ENCODE assay signal across 11 cellular contexts in genomic region chrX:10010686-10011085, GRCh38. TPM values are rescaled to one million over a fixed set of nuclear protein-coding genes. Genes with fewer than 3 reads are reported as not detected.
A peak's percentile ranks its signal among the peaks of the same experiment; 100 is the strongest.
DNase-seq lines count a peak whose midpoint lies in the region; ATAC-seq and TF ChIP-seq lines count a peak whose summit lies in the region.
"Had no signal": no experiment of that assay in that cellular context is flagged by ENCODE, and none has a peak within 500 bp of the region (broad histone marks: within the 10 kb centered on the region; RNA-seq: fewer than 3 reads in every experiment).

No MANE protein-coding gene starts in this region.

- H3K27me3 ChIP-seq in heart left ventricle (peaks cover 0 to 21% (median 0%) of the 10 kb centered on the region in 9 donors), SJSA1 (replicated peaks) (no peaks in the 10 kb centered on the region), transverse colon (no peaks in the 10 kb centered on the region)

- intact Hi-C loops in heart left ventricle (cut with DNase I) (loop anchor here in 5 of 10 donors (5.0 kb wide), 3 partner anchors 97 to 107 kb away; no protein-coding TSS in a partner anchor), left ventricle myocardium superior (cut with micrococcal nuclease) (no loop called here), transverse colon (cut with DNase I; ENCODE audit: low total_unique reads) (no loop called here)

- WGBS in heart left ventricle, 4 donors: 37 to 65% (median 51%) methylated on average over 5 of the region's 5 CpGs
- WGBS in transverse colon (ENCODE audit: low coverage in 1 of 2), 2 donors: 27 to 34% methylated on average over 5 of the region's 5 CpGs

- no peak overlapping the region for H3K4me3 ChIP-seq in heart left ventricle
- no peak overlapping the region for H3K4me3 ChIP-seq in SJSA1
- no peak overlapping the region for H3K4me3 ChIP-seq in transverse colon

- ATAC-seq in heart left ventricle (no peak), left ventricle myocardium superior (no peak), HG02884 (IDR thresholded peaks at IDR 0.05; ENCODE audit: unreplicated experiment) (no peak), GM21723 (IDR thresholded peaks at IDR 0.05; ENCODE audit: unreplicated experiment) (no peak)

- in situ Hi-C loops in transverse colon (cut with MboI; ENCODE audit: low pct_ligation_motif_present in 1 of 4, low pct_unique_long_range_greater_than_20kb in 1 of 4, low sequenced_read_pairs in 3 of 4): no loop called here

- H3K9me3 ChIP-seq in heart left ventricle: no peaks in the 10 kb centered on the region
- no peaks in the 10 kb centered on the region for H3K9me3 ChIP-seq in SJSA1 (replicated peaks)
- no peaks in the 10 kb centered on the region for H3K9me3 ChIP-seq in transverse colon
- H3K9me3 ChIP-seq: SK-N-SH had no signal

- H3K27ac ChIP-seq in heart left ventricle: peak overlapping the region in 9 of 12 donors; percentile 4 to 67 (median 43)
- H3K27ac ChIP-seq in SJSA1: peak overlapping the region; percentile 82
- peak overlapping the region in 3 of 4 donors; percentile 3 to 20 (median 15) for H3K27ac ChIP-seq in transverse colon

- no peak for TF ChIP-seq EP300 in transverse colon (IDR thresholded peaks at IDR 0.05; ENCODE audit: low read depth)

- TF ChIP-seq POLR2A in heart left ventricle (IDR thresholded peaks at IDR 0.05) (no peak), transverse colon (IDR thresholded peaks at IDR 0.05) (no peak)

- no peak for TF ChIP-seq CTCF in heart left ventricle (IDR thresholded peaks at IDR 0.05)
- no peak for TF ChIP-seq CTCF in transverse colon (IDR thresholded peaks at IDR 0.05)

- H3K4me1 ChIP-seq in heart left ventricle: peaks cover 0 to 29% (median 2%) of the 10 kb centered on the region in 12 donors
- peaks cover 45% of the 10 kb centered on the region for H3K4me1 ChIP-seq in SJSA1 (replicated peaks)
- peaks cover 0 to 3% (median 2%) of the 10 kb centered on the region in 4 donors for H3K4me1 ChIP-seq in transverse colon

- H3K36me3 ChIP-seq in heart left ventricle (no peaks in the 10 kb centered on the region), SJSA1 (no peaks in the 10 kb centered on the region; the same call in 1 of the 2 replicates), transverse colon (no peaks in the 10 kb centered on the region)

- DNase-seq in heart left ventricle (no peak), left ventricle myocardium superior (no peak), SJSA1 (ENCODE audit: low read depth in 1 of 2, low spot score in 2 of 2) (peak in 1 of 2 experiments; percentile 59), fibroblast of gingiva (ENCODE audit: low read depth) (peak; percentile 62), transverse colon (no peak), SIG-M5 treated with dmso at 0.1 percent for 504 hours (lab: John Stamatoyannopoulos, UW; ENCODE audit: unreplicated experiment) (no peak)
- DNase-seq: NCI-H1092; SK-N-SH; stimulated activated CD4-positive, alpha-beta T cell treated with anti-CD3 and anti-CD28 coated beads, Interleukin-2, amount 100 ng/mL, for 48 hours had no signal

RNA-seq across cellular contexts. Expression of gene CLDN34, which starts 43.5 kb away (rescaled TPM):
- total RNA-seq in heart left ventricle (not detected), left ventricle myocardium superior (not detected), transverse colon (under 1 TPM in 1 of 4 donors, not detected in 3; 0.82 TPM)
- polyA plus RNA-seq in heart left ventricle: not detected
- total RNA-seq in SJSA1 (2014; rRNA removed; shearing (Covaris generic)): not detected in 2 replicates
- polyA plus RNA-seq: SK-N-SH had no signal

Comparison
In these comparisons a context has a peak if more than half of its experiments do, and no peak if none do; other contexts are left out.
1. H3K27ac ChIP-seq: peak in every context shown above with its lines; median percentile 82 in SJSA1; 43 in heart left ventricle; 15 in transverse colon.